ENCODE assay signal across 8 cellular contexts in the genomic region with DNA sequence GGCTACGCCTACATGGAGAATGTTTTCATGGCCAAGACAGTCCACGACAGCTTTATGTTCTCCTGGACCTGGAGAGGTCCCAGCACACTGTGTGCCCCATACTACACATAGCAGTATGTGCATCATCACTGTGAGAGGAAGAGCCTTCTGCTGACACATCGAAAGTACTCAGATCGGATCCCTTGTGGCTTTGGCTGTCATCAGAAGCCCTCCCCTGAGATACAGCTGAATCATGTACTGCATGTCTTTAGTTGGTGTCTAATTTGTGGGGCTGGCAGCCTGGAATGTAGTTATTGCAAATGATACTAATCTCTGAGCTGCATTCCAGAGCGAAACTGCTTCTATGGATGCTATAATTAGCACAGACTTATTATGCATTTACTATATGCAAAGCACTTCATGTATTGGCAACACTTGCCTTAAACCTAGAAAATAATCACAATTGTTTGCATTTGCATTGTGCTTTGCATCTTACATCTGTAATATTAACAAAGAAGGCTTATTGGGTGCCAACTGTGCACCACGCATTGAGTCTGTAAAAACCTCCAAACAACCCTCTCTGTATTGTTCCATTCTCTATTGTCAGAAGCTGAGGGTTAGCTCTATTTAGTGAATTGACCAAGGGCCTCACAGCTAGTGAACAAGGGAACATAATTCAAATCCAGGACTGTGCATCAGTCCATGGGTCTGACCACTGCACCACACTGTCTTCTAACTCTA.
A peak's percentile ranks its signal among the peaks of the same experiment; 100 is the strongest.
DNase-seq lines count a peak whose midpoint lies in the region; ATAC-seq lines count a peak whose summit lies in the region.

No MANE protein-coding gene starts in this region.

- DNase-seq in NOMO-1 treated with DMSO at 0.1 percent for 48 hours (lab: John Stamatoyannopoulos, UW; ENCODE audit: unreplicated experiment): peak; percentile 95
- peak; percentile 83 for DNase-seq in activated naive CD4-positive, alpha-beta T cell treated with anti-CD3 and anti-CD28 coated beads for 36 hours
- DNase-seq in kidney glomerular epithelial cell (lab: John Stamatoyannopoulos, UW): peak; percentile 42
- DNase-seq in epidermal melanocyte (ENCODE audit: insufficient read length, low spot score): no peak
- DNase-seq in NCI-H187 (lab: John Stamatoyannopoulos, UW): no peak

- H3K27me3 Mint-ChIP-seq in activated naive CD4-positive, alpha-beta T cell treated with anti-CD3 and anti-CD28 coated beads for 36 hours (ENCODE audit: low read depth): peaks cover 3% of the 10 kb centered on the region
- no peaks in the 10 kb centered on the region for H3K27me3 Mint-ChIP-seq in stimulated activated memory B cell treated with anti-CD40 and anti-IgM and Interleukin-4, amounts not matched to agents 10 μg/mL and 1 μg/mL and 100 μg/mL, for 72 hours

- H3K36me3 Mint-ChIP-seq in activated naive CD4-positive, alpha-beta T cell treated with anti-CD3 and anti-CD28 coated beads for 36 hours (ENCODE audit: low read depth): no peaks in the 10 kb centered on the region
- no peaks in the 10 kb centered on the region for H3K36me3 Mint-ChIP-seq in stimulated activated memory B cell treated with anti-CD40 and anti-IgM and Interleukin-4, amounts not matched to agents 10 μg/mL and 1 μg/mL and 100 μg/mL, for 72 hours

- CTCF ChIA-PET in activated naive CD4-positive, alpha-beta T cell treated with anti-CD3 and anti-CD28 coated beads for 36 hours (lab: Charles Lee): interaction anchor here (1.4 to 4.2 kb wide), 6 partner anchors 6 to 105 kb away, joined by 4 to 30 read pairs (median 8); no protein-coding TSS in a partner anchor

- H3K27ac Mint-ChIP-seq in activated naive CD4-positive, alpha-beta T cell treated with anti-CD3 and anti-CD28 coated beads for 36 hours: no peak overlapping the region
- H3K27ac Mint-ChIP-seq in stimulated activated memory B cell treated with anti-CD40 and anti-IgM and Interleukin-4, amounts not matched to agents 10 μg/mL and 1 μg/mL and 100 μg/mL, for 72 hours: no peak overlapping the region

- H3K4me1 Mint-ChIP-seq in activated naive CD4-positive, alpha-beta T cell treated with anti-CD3 and anti-CD28 coated beads for 36 hours (ENCODE audit: low read depth): peaks cover 17% of the 10 kb centered on the region
- no peaks in the 10 kb centered on the region for H3K4me1 Mint-ChIP-seq in stimulated activated memory B cell treated with anti-CD40 and anti-IgM and Interleukin-4, amounts not matched to agents 10 μg/mL and 1 μg/mL and 100 μg/mL, for 72 hours

- H3K4me3 Mint-ChIP-seq in activated naive CD4-positive, alpha-beta T cell treated with anti-CD3 and anti-CD28 coated beads for 36 hours: no peak overlapping the region
- H3K4me3 Mint-ChIP-seq in stimulated activated memory B cell treated with anti-CD40 and anti-IgM and Interleukin-4, amounts not matched to agents 10 μg/mL and 1 μg/mL and 100 μg/mL, for 72 hours: no peak overlapping the region

- ATAC-seq in GM18517 (IDR thresholded peaks at IDR 0.05; ENCODE audit: unreplicated experiment): peak; percentile 76
- ATAC-seq in HG02840 (IDR thresholded peaks at IDR 0.05; ENCODE audit: low FRiP score, unreplicated experiment): peak; percentile 52
- peak; percentile 80 for ATAC-seq in stimulated activated memory B cell treated with anti-CD40 and anti-IgM and Interleukin-4, amounts not matched to agents 10 μg/mL and 1 μg/mL and 100 μg/mL, for 72 hours

- intact Hi-C loops in activated naive CD4-positive, alpha-beta T cell treated with anti-CD3 and anti-CD28 coated beads for 36 hours (cut with micrococcal nuclease): loop anchor here (5.0 kb wide), 1 partner anchor 1287 kb away; no protein-coding TSS in a partner anchor

- no peaks in the 10 kb centered on the region for H3K9me3 Mint-ChIP-seq in activated naive CD4-positive, alpha-beta T cell treated with anti-CD3 and anti-CD28 coated beads for 36 hours
- no peaks in the 10 kb centered on the region for H3K9me3 Mint-ChIP-seq in stimulated activated memory B cell treated with anti-CD40 and anti-IgM and Interleukin-4, amounts not matched to agents 10 μg/mL and 1 μg/mL and 100 μg/mL, for 72 hours

Comparison
In these comparisons a context has a peak if more than half of its experiments do, and no peak if none do; other contexts are left out.
1. DNase-seq: peak in NOMO-1 treated with DMSO at 0.1 percent for 48 hours (single experiment), activated naive CD4-positive, alpha-beta T cell treated with anti-CD3 and anti-CD28 coated beads for 36 hours (single experiment) and kidney glomerular epithelial cell (single experiment); none in epidermal melanocyte (single experiment) and NCI-H187 (0 of 2).
2. Peak in every context shown above with its lines, with median percentiles within 50 percentile points of each other: ATAC-seq.